Comparison of ENCODE assay signal across 8 cellular contexts in the genomic region with DNA sequence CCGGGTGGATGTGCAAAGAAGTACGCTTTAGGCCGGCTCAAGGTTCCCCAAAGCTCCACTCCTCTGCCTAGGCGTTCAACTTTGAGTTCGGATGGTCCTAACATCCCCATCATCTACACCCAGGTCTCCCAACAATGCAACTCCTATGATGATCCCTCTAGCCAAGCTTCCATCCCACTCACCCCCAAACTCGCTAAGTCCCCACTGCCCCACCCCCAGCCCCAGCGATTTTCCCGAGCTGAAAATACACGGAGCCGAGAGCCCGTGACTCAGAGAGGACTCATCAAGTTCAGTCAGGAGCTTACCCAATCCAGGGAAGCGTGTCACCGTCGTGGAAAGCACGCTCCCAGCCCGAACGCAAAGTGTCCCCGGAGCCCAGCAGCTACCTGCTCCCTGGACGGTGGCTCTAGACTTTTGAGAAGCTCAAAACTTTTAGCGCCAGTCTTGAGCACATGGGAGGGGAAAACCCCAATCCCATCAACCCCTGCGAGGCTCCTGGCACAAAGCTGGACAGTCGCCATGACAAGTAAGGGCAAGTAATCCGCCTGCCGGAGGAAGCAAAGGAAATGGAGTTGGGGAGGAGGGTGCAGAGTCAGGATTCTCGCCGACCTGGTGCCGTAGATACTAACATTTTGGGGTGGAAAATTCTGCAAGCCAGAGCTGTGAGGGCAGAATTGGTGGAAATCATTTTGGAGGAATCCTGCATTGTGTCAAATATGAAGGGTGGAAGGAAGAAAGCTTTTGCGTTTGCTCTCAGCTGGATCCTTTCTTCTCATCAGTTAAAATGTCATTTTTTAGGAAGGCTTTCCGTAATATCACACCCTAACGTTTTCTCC.
DNase-seq lines count a peak whose midpoint lies in the region; ATAC-seq lines count a peak whose summit lies in the region.

Gene TP53 (minus strand): TSS at position 419 of the 836 bp plus-strand sequence. CDS start 10,896 bp downstream, outside the sequence.

- peak; percentile 95 for DNase-seq in EL
- DNase-seq in NCI-H526 (lab: John Stamatoyannopoulos, UW), result peak; percentile 81 to 88
- peak; percentile 84 to 87 for DNase-seq in activated CD4-positive, alpha-beta T cell treated with anti-CD3 and anti-CD28 coated beads for 4 hours
- DNase-seq in kidney tubule cell (ENCODE audit: low spot score), result peak; percentile 95
- peak; percentile 84 to 85 for DNase-seq in stimulated activated CD4-positive, alpha-beta T cell treated with anti-CD3 and anti-CD28 coated beads, Interleukin-15, amount 100 ng/mL, for 48 hours (ENCODE audit: low read depth in 2 of 2)
- DNase-seq in 8988T, result no peak

- peak; percentile 35 for ATAC-seq in HG03342 (IDR thresholded peaks at IDR 0.05; ENCODE audit: unreplicated experiment)

- H3K27ac ChIP-seq in cingulate gyrus (ENCODE audit: low read depth, low read length), result peak within 1 kb of the TSS; percentile 100
